8 cellular contexts compared by ENCODE assay signal in the genomic region with DNA sequence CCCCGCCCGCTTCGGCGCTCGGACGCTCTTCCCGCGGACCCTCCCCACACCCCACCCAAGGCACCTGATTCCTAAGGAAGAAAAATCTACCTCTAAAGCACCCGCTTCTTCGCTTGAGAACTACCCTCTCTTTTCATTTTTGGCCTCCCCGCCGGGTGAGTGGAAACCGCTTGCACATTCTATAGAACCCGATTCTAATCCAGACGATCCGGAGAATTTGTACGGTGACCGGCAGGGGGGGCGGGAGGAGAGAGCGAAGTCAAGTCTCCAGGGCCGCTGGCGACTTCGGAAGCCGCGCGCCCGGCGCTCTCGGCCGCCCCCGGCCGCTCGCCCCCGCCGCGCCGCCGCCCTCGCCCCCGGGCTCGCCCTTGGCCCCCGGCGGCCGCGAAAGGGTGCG. TPM values are rescaled to one million over a fixed set of nuclear protein-coding genes. Genes with fewer than 3 reads are reported as not detected.
DNase-seq lines count a peak whose midpoint lies in the region; ATAC-seq, FAIRE-seq and TF ChIP-seq lines count a peak whose summit lies in the region.

TSS of gene RBM24 (plus strand) at position 262 of the 397 bp plus-strand sequence. CDS start 221 bp downstream, outside the sequence.

- TF ChIP-seq CTCF in GM13977 (IDR thresholded peaks at IDR 0.05; ENCODE audit: extremely low read depth, insufficient read depth, missing control alignments) (no peak), astrocyte (IDR thresholded peaks at IDR 0.05; ENCODE audit: insufficient read depth, low read depth, low read length) (no peak), right atrium auricular region (IDR thresholded peaks at IDR 0.05) (peak in 1 of 2 donors; percentile 31), progenitor cell of endocrine pancreas (IDR thresholded peaks at IDR 0.05; ENCODE audit: unreplicated experiment) (peak; percentile 26)

- no peaks in the 10 kb centered on the region for H3K9me3 ChIP-seq in astrocyte (ENCODE audit: insufficient read depth, low read depth, low read length)
- no peaks in the 10 kb centered on the region for H3K9me3 ChIP-seq in right atrium auricular region

- ATAC-seq in GM21381 (IDR thresholded peaks at IDR 0.05; ENCODE audit: unreplicated experiment) (no peak), GM21786 (IDR thresholded peaks at IDR 0.05; ENCODE audit: unreplicated experiment) (no peak), GM18520 (IDR thresholded peaks at IDR 0.05; ENCODE audit: unreplicated experiment) (no peak)

- H3K36me3 Mint-ChIP-seq in astrocyte (ENCODE audit: low read depth, unreplicated experiment) (peaks cover 2% of the 10 kb centered on the region), progenitor cell of endocrine pancreas (ENCODE audit: insufficient read depth) (no peaks in the 10 kb centered on the region)

- H3K9ac ChIP-seq in astrocyte (ENCODE audit: low read length): peak within 1 kb of the TSS; percentile 95

- peak within 1 kb of the TSS; percentile 96 for H3K4me3 Mint-ChIP-seq in astrocyte (ENCODE audit: unreplicated experiment)
- peak within 1 kb of the TSS; percentile 86 for H3K4me3 Mint-ChIP-seq in progenitor cell of endocrine pancreas (ENCODE audit: low read depth)

- H3K4me2 ChIP-seq in astrocyte (ENCODE audit: low read length): peak within 1 kb of the TSS; percentile 91

- DNase-seq in GM13977 (ENCODE audit: low spot score): peak; percentile 40
- peak; percentile 78 for DNase-seq in NCI-H82 (lab: John Stamatoyannopoulos, UW)
- peak; percentile 69 for DNase-seq in astrocyte (ENCODE audit: low read depth)
- no peak for DNase-seq in right atrium auricular region (ENCODE audit: low spot score)
- DNase-seq in progenitor cell of endocrine pancreas (ENCODE audit: low spot score, unreplicated experiment): peak; percentile 61

- peaks cover 11% of the 10 kb centered on the region for H3K36me3 ChIP-seq in astrocyte (ENCODE audit: insufficient read depth, low read length)
- H3K36me3 ChIP-seq in right atrium auricular region: peaks cover 21% of the 10 kb centered on the region

- H3K9me3 Mint-ChIP-seq in astrocyte (ENCODE audit: unreplicated experiment): no peaks in the 10 kb centered on the region
- H3K9me3 Mint-ChIP-seq in progenitor cell of endocrine pancreas (ENCODE audit: low read depth): no peaks in the 10 kb centered on the region

- in situ Hi-C loops in GM13977 (cut with MboI; ENCODE audit: low pct_unique_long_range_greater_than_20kb, low sequenced_read_pairs, unreplicated experiment): no loop called here

- H3K79me2 ChIP-seq in astrocyte (ENCODE audit: insufficient read depth, low read length): peaks cover 22% of the 10 kb centered on the region

- peak within 1 kb of the TSS; percentile 79 for H3K4me3 ChIP-seq in astrocyte (ENCODE audit: insufficient read depth, low read depth, low read length)
- peak within 1 kb of the TSS; percentile 84 to 85 for H3K4me3 ChIP-seq in right atrium auricular region

- H3K27me3 ChIP-seq in astrocyte (ENCODE audit: insufficient read depth, low read length) (no peaks in the 10 kb centered on the region), right atrium auricular region (no peaks in the 10 kb centered on the region)

- peaks cover 4% of the 10 kb centered on the region for H4K20me1 ChIP-seq in astrocyte (ENCODE audit: insufficient read depth, low read length)

- H3K4me1 ChIP-seq in astrocyte (ENCODE audit: insufficient read depth, low read length) (peaks cover 32% of the 10 kb centered on the region), right atrium auricular region (peaks cover 0 to 4% of the 10 kb centered on the region in 2 donors)

- H3K27ac ChIP-seq in astrocyte (ENCODE audit: low read depth, low read length) (peak within 1 kb of the TSS; percentile 64), right atrium auricular region (peak within 1 kb of the TSS; percentile 96 to 97)

- peak within 1 kb of the TSS; percentile 85 for H2AFZ ChIP-seq in astrocyte (ENCODE audit: low read depth, low read length)

- peak within 1 kb of the TSS; percentile 83 for H3K27ac Mint-ChIP-seq in astrocyte (ENCODE audit: unreplicated experiment)
- H3K27ac Mint-ChIP-seq in progenitor cell of endocrine pancreas: peak within 1 kb of the TSS; percentile 87

- H3K4me1 Mint-ChIP-seq in astrocyte (ENCODE audit: low read depth, unreplicated experiment): peaks cover 33% of the 10 kb centered on the region
- H3K4me1 Mint-ChIP-seq in progenitor cell of endocrine pancreas (ENCODE audit: low read depth): peaks cover 7% of the 10 kb centered on the region

- FAIRE-seq in astrocyte (lab: Jason Lieb, UNC): no peak

- H3K27me3 Mint-ChIP-seq in astrocyte (ENCODE audit: low read depth, unreplicated experiment): peaks cover 6% of the 10 kb centered on the region
- H3K27me3 Mint-ChIP-seq in progenitor cell of endocrine pancreas: peaks cover 50% of the 10 kb centered on the region

RNA-seq across cellular contexts. Expression of gene RBM24, which starts in this region (rescaled TPM):
- 18.2 and 22.7 TPM in 2 replicates for total RNA-seq in astrocyte
- 100 to 1,000 TPM; 133 to 194 TPM for total RNA-seq in right atrium auricular region
- 1.2 and 1.5 TPM in 2 replicates for total RNA-seq in progenitor cell of endocrine pancreas
